In genomic region chr7:80637911-80638765, GRCh38 we compare ENCODE assay signal across 9 cellular contexts. TPM values are rescaled to one million over a fixed set of nuclear protein-coding genes. Genes with fewer than 3 reads are reported as not detected.
DNase-seq lines count a peak whose midpoint lies in the region; ATAC-seq and TF ChIP-seq lines count a peak whose summit lies in the region.
"Had no signal": no experiment of that assay in that cellular context is flagged by ENCODE, and none has a peak within 500 bp of the region (broad histone marks: within the 10 kb centered on the region; RNA-seq: fewer than 3 reads in every experiment).

Gene CD36, plus strand, starts transcription at chr7:80638642. Its CDS starts 8,099 bp downstream, at chr7:80646741.

- DNase-seq in OCI-M1 (lab: John Stamatoyannopoulos, UW) (peak; percentile 90), left lobe of liver (ENCODE audit: low spot score) (no peak), ureter (ENCODE audit: low spot score) (no peak), A172 (ENCODE audit: low spot score) (no peak), iPS-NIHi11 (ENCODE audit: low spot score) (no peak), NCI-H2029 treated with DMSO at 0.1 percent for 48 hours (lab: John Stamatoyannopoulos, UW) (no peak)
- DNase-seq: T-cell had no signal

- ATAC-seq in HG02588 (IDR thresholded peaks at IDR 0.05; ENCODE audit: unreplicated experiment) (peak; percentile 86), left lobe of liver (peak; percentile 59), SK-N-SH treated with all-trans-retinoic acid at 6 μM for 48 hours (no peak)
- ATAC-seq: T-cell had no signal

TF ChIP-seq in SK-N-SH treated with all-trans-retinoic acid at 6 μM for 48 hours, 23 proteins besides CTCF, POLR2A, EP300 and RAD21:
- TF ChIP-seq TCF4 (CRISPR knock-in tag; IDR thresholded peaks at IDR 0.05; ENCODE audit: borderline replicate concordance) (no peak), BACH2 (CRISPR knock-in tag; IDR thresholded peaks at IDR 0.05; ENCODE audit: borderline replicate concordance) (no peak)

RNA-seq across cellular contexts. Expression of gene CD36, which starts in this region (rescaled TPM):
- total RNA-seq in left lobe of liver (16.3 TPM), ureter (25.7 TPM)
- total RNA-seq in A172 (2014; rRNA removed; shearing (Covaris generic)) = 0.05 and 2.7 TPM in 2 replicates
